In the genomic region with DNA sequence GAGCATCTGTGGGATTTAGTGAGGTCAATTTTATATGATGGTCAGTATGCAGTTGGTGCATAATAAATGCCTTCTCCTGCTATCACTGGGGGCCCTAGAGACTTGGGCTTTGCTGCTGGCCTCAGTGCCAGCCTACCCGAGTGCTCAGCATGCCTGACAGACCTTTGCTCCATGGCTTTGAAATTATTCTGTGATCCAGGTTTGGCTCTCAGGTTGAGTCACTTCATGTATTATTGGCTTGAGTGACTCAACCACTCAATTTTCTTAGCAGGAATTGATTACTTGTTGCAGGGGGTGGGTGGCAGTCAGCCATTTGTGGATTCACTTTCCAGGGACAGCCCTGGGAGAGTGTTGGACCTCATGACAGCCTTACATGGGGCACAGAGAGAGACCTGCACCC, we compare ENCODE assay signal across 9 cellular contexts. TPM values are rescaled to one million over a fixed set of nuclear protein-coding genes. Genes with fewer than 3 reads are reported as not detected.
"Had no signal": no experiment of that assay in that cellular context is flagged by ENCODE, and none has a peak within 500 bp of the region (broad histone marks: within the 10 kb centered on the region; RNA-seq: fewer than 3 reads in every experiment).

No MANE protein-coding gene starts in this region.

- H3K36me3 ChIP-seq: HAP-1 had no signal

- H3K27ac ChIP-seq: GM23248 had no signal

- H3K9me3 Mint-ChIP-seq: HFFc6 had no signal

- H3K4me3 Mint-ChIP-seq: HFFc6 had no signal

- H3K4me1 ChIP-seq: HAP-1 had no signal

- DNase-seq: GM23248, GOT3, H7, HFFc6, IMR-90 had no signal

- H3K9ac ChIP-seq: GM23248 had no signal

- H3K4me3 ChIP-seq: GM23248, HAP-1 had no signal

- ATAC-seq: HCT116 had no signal

- H3K27ac Mint-ChIP-seq: HFFc6 had no signal

- H3K9me3 ChIP-seq: HAP-1 had no signal

RNA-seq across cellular contexts. Expression of a gene that starts 13.5 kb away (rescaled TPM):
- total RNA-seq: GM23248, H4, HFFc6, HT-29, IMR-90 had no signal
- polyA plus RNA-seq: GM23248, IMR-90 had no signal

RNA-seq across cellular contexts. Expression of a gene that starts 47.7 kb away (rescaled TPM):
- total RNA-seq: GM23248, H4, H7, HFFc6, HT-29, IMR-90 had no signal
- polyA plus RNA-seq: GM23248, IMR-90 had no signal
